ENCODE assay signal across 8 cellular contexts in the genomic region with DNA sequence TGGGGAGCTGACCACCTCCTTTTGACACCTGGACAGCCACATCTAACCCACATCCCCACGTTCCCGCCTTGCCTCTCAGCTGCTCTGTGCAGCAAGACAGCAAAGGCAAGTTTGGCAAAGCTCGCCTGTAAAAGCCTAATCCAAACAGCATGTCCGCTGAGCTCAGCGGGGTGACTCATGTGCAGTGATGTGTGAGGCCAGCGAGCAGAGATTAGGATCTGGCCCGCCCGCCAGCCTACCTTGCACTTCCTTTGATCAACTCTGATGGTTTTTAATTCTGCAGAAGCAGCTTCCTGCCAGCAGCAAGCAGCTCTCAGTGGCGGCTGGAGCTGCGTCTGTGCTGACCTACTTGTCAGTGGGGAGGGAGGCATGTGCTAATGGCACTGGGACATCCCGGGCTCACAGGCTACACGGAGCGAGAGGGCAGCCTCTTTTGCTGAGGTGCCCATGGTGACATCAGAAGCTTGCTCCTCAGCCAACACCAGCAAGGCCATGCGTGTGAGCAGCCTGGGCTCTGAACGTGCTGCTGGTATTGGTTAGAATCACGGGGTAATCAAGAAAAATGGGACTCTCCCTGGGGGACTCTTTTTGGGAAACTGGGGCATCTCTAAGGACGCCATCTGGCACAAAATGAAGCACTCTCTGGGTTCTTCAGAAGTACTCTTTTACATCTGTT. TPM values are rescaled to one million over a fixed set of nuclear protein-coding genes. Genes with fewer than 3 reads are reported as not detected.
DNase-seq lines count a peak whose midpoint lies in the region; ATAC-seq and TF ChIP-seq lines count a peak whose summit lies in the region.

No MANE protein-coding gene starts in this region.

- H3K4me3 ChIP-seq in GM12864 (ENCODE audit: low read depth, low read length) (0 out of 2 replicates have a peak overlapping the region, but pooled peaks have one; percentile 3), sigmoid colon (peak overlapping the region in 3 of 4 donors; percentile 20 to 29 (median 28))

- H3K4me1 ChIP-seq in sigmoid colon, result peaks cover 0 to 54% (median 48%) of the 10 kb centered on the region in 4 donors

- H3K36me3 ChIP-seq in sigmoid colon, result no peaks in the 10 kb centered on the region

- TF ChIP-seq POLR2A in sigmoid colon (IDR thresholded peaks at IDR 0.05), result no peak

- peak in 1 of 4 donors; percentile 35 for TF ChIP-seq EP300 in sigmoid colon (IDR thresholded peaks at IDR 0.05)

- intact Hi-C loops in sigmoid colon (cut with DNase I), result loop anchor here (2.0 kb wide), 1 partner anchor 36 kb away; a partner anchor contains a TSS

- DNase-seq in GM12864 (ENCODE audit: low read depth) (peak; percentile 57), NAMALWA (ENCODE audit: low spot score) (peak; percentile 72), T-helper 22 cell (ENCODE audit: low read depth) (peak; percentile 97), anterior cingulate cortex (lab: John Stamatoyannopoulos, UW) (peak in 52 of 58 donors; percentile 18 to 87 (median 46)), hepatic stellate cell (ENCODE audit: low spot score) (peak; percentile 65), sigmoid colon (peak; percentile 96), COLO829 (ENCODE audit: low spot score) (no peak)

- H3K9me3 ChIP-seq in sigmoid colon, result no peaks in the 10 kb centered on the region

- peak; percentile 73 for ATAC-seq in HG02588 (IDR thresholded peaks at IDR 0.05; ENCODE audit: unreplicated experiment)

- H3K27ac ChIP-seq in sigmoid colon, result peak overlapping the region; percentile 79 to 89 (median 82)

- 7% methylated on average over 17 of the region's 17 CpGs for WGBS in sigmoid colon, 2 donors

- TF ChIP-seq CTCF in GM12864 (IDR thresholded peaks at IDR 0.05; ENCODE audit: low read depth, low read length, missing control alignments), result no peak
- TF ChIP-seq CTCF in sigmoid colon (IDR thresholded peaks at IDR 0.05), result no peak

- no peaks in the 10 kb centered on the region for H3K27me3 ChIP-seq in sigmoid colon

RNA-seq across cellular contexts. Expression of a gene that starts 36.0 kb away (rescaled TPM):
- 10 to 100 TPM; 16.1 to 23.8 (median 20.6) TPM for total RNA-seq in sigmoid colon
- polyA plus RNA-seq in sigmoid colon, result 10 to 100 TPM; 16.2 to 27.8 (median 17.6) TPM
